8 cellular contexts compared by ENCODE assay signal in the genomic region with DNA sequence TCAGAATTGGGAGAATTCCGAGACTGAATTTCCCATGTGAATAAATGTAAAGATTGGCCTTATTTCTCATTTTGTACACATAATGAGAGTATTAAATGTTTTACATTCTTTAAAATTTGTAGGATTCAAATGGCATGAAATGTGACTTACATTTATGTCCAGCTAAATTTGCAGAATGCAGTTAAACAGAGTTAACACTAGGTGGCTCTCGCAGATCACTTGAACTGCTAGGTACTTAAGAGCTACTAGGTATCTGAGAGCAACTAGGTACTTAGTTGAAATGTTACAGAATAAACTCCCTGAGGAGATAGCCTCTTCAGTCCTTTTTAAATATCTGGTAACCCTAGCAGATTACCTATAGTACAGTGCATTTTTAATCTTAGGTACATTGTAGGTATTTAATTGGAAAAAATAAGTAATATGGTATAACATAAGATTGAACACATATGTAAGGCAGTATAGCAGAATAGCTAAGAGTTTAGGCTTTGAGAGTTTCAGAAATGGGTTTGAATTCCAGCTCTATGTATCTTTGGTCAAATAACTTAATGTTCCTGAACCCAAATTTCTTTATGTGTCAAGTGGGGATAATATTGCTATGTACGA.
A peak's percentile ranks its signal among the peaks of the same experiment; 100 is the strongest.
DNase-seq lines count a peak whose midpoint lies in the region; ATAC-seq, FAIRE-seq and TF ChIP-seq lines count a peak whose summit lies in the region.

No MANE protein-coding gene starts in this region.

- H3K4me3 ChIP-seq in LNCaP clone FGC (ENCODE audit: low read depth, low read length) (no peak overlapping the region), thoracic aorta (no peak overlapping the region)

- peak; percentile 95 for FAIRE-seq in D721Med (lab: Jason Lieb, UNC)

- ATAC-seq in GM21390 (IDR thresholded peaks at IDR 0.05; ENCODE audit: unreplicated experiment) (peak; percentile 71), thoracic aorta (ENCODE audit: insufficient number of reproducible peaks, low FRiP score, low read depth) (no peak)

- no peak overlapping the region for H3K27ac ChIP-seq in thoracic aorta

- peaks cover 13% of the 10 kb centered on the region for H3K36me3 ChIP-seq in thoracic aorta

- no peaks in the 10 kb centered on the region for H3K9me3 ChIP-seq in thoracic aorta

- TF ChIP-seq CTCF in D721Med (IDR thresholded peaks at IDR 0.05; ENCODE audit: insufficient read depth, missing control alignments) (peak; percentile 91), LNCaP clone FGC (IDR thresholded peaks at IDR 0.05; ENCODE audit: control insufficient read depth, extremely low read depth, insufficient read depth) (peak; percentile 84), thoracic aorta (IDR thresholded peaks at IDR 0.05) (peak; percentile 85)

- DNase-seq in D721Med (ENCODE audit: insufficient read length, low spot score) (peak; percentile 15), LNCaP clone FGC (ENCODE audit: low read depth) (peak; percentile 52), OCI-M1 (lab: John Stamatoyannopoulos, UW) (peak; percentile 61), cerebellar cortex (ENCODE audit: low spot score) (peak; percentile 81), left kidney (ENCODE audit: low read depth, low spot score) (peak; percentile 72), thoracic aorta (ENCODE audit: low spot score) (no peak), UCSD-AML1 (lab: John Stamatoyannopoulos, UW; ENCODE audit: unreplicated experiment) (no peak)

- no peaks in the 10 kb centered on the region for H3K4me1 ChIP-seq in thoracic aorta (ENCODE audit: control insufficient read depth in 1 of 2, low read depth in 2 of 2)

- no peaks in the 10 kb centered on the region for H3K27me3 ChIP-seq in thoracic aorta (replicated peaks; ENCODE audit: insufficient read depth)

Comparison
In these comparisons a context has a peak if more than half of its experiments do, and no peak if none do; other contexts are left out.
1. DNase-seq: peak in D721Med (single experiment), LNCaP clone FGC (single experiment), OCI-M1 (single experiment), cerebellar cortex (single experiment) and left kidney (single experiment); none in thoracic aorta (single experiment) and UCSD-AML1 (single experiment).
2. Peak in every context shown above with its lines, with median percentiles within 50 percentile points of each other: CTCF ChIP-seq.